In the genomic region with DNA sequence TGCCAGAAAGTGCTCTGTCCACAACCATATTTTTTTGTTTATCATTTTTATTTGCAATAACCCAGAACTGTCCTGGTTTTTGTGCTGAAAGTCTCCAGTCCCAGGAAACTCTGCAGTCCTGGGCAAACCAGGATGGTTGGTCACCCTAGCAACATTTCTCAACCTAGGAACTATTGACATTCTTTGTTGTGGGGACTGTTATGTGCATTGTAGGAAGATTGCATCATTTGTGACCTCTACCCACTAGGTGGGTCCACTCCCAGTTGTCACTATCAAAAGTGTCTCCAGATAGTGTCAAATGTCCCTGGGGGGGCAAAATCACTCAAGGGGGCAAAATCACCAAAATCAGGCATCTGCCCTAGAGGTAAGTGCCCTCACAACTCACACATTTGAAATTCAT, we compare ENCODE assay signal across 20 cellular contexts.
"Had no signal": no experiment of that assay in that cellular context is flagged by ENCODE, and none has a peak within 500 bp of the region (broad histone marks: within the 10 kb centered on the region; RNA-seq: fewer than 3 reads in every experiment).

No MANE protein-coding gene starts in this region.

- H3K9me3 Mint-ChIP-seq: activated CD4-positive, alpha-beta memory T cell treated with anti-CD3 and anti-CD28 coated beads for 36 hours; activated naive CD4-positive, alpha-beta T cell treated with anti-CD3 and anti-CD28 coated beads for 36 hours; activated T-helper 2 cell treated with anti-CD3 and anti-CD28 coated beads, Interferon-gamma antibody, Interleukin-2, Interleukin-4, amounts not matched to agents 10 μg/mL and 5 μg/mL and 100 μg/mL, durations not matched to agents 14 hours and 24 hours and 36 hours; dendritic cell treated with granulocyte-macrophage colony-stimulating factor and Interleukin-4, amounts not matched to agents 40 ng/mL and 50 ng/mL, for 4 days had no signal

- H3K27me3 Mint-ChIP-seq: dendritic cell treated with granulocyte-macrophage colony-stimulating factor and Interleukin-4, amounts not matched to agents 40 ng/mL and 50 ng/mL, for 4 days had no signal

- H3K4me3 Mint-ChIP-seq: activated CD4-positive, alpha-beta memory T cell treated with anti-CD3 and anti-CD28 coated beads for 36 hours; activated CD8-positive, alpha-beta memory T cell treated with anti-CD3 and anti-CD28 coated beads, Interleukin-2, amount 10 ng/mL, durations not matched to agents 7 days and 5 days; activated naive CD4-positive, alpha-beta T cell treated with anti-CD3 and anti-CD28 coated beads for 36 hours; activated naive CD8-positive, alpha-beta T cell treated with anti-CD3 and anti-CD28 coated beads, Interleukin-2, amount 50 U/mL, for 24 hours; dendritic cell treated with granulocyte-macrophage colony-stimulating factor and Interleukin-4, amounts not matched to agents 40 ng/mL and 50 ng/mL, for 4 days; naive thymus-derived CD4-positive, alpha-beta T cell; stimulated activated memory B cell treated with anti-CD40 and anti-IgM and Interleukin-4, amounts not matched to agents 10 μg/mL and 1 μg/mL and 100 μg/mL, for 72 hours had no signal

- H3K27ac ChIP-seq: breast epithelium, gastroesophageal sphincter, heart right ventricle, neutrophil, vagina, VCaP had no signal

- H3K36me3 Mint-ChIP-seq: activated CD4-positive, alpha-beta memory T cell treated with anti-CD3 and anti-CD28 coated beads for 36 hours; activated CD8-positive, alpha-beta memory T cell treated with anti-CD3 and anti-CD28 coated beads, Interleukin-2, amount 10 ng/mL, durations not matched to agents 7 days and 5 days; naive thymus-derived CD4-positive, alpha-beta T cell had no signal

- H3K9me3 ChIP-seq: breast epithelium, mucosa of descending colon, neutrophil, vagina had no signal

- H3K4me1 ChIP-seq: breast epithelium, gastroesophageal sphincter, heart right ventricle, vagina had no signal

- H3K4me1 Mint-ChIP-seq: activated naive CD8-positive, alpha-beta T cell treated with anti-CD3 and anti-CD28 coated beads, Interleukin-2, amount 50 U/mL, for 24 hours; stimulated activated memory B cell treated with anti-CD40 and anti-IgM and Interleukin-4, amounts not matched to agents 10 μg/mL and 1 μg/mL and 100 μg/mL, for 72 hours had no signal

- H3K36me3 ChIP-seq: breast epithelium, gastroesophageal sphincter, heart right ventricle, neutrophil, vagina had no signal

- DNase-seq: activated CD4-positive, alpha-beta memory T cell treated with anti-CD3 and anti-CD28 coated beads for 36 hours; activated CD8-positive, alpha-beta memory T cell treated with anti-CD3 and anti-CD28 coated beads, Interleukin-2, amount 10 ng/mL, durations not matched to agents 7 days and 5 days; activated naive CD4-positive, alpha-beta T cell treated with anti-CD3 and anti-CD28 coated beads for 36 hours; activated naive CD8-positive, alpha-beta T cell treated with anti-CD3 and anti-CD28 coated beads, Interleukin-2, amount 50 U/mL, for 24 hours; activated T-cell treated with anti-CD3 and anti-CD28 coated beads, Interleukin-2, amount 50 U/mL, for 1 hour; aorta; effector memory CD4-positive, alpha-beta T cell; heart right ventricle; left colon; mucosa of descending colon; naive thymus-derived CD4-positive, alpha-beta T cell; stimulated activated CD4-positive, alpha-beta T cell treated with anti-CD3 and anti-CD28 coated beads, Interleukin-2, amount 100 ng/mL, for 48 hours had no signal

- ATAC-seq: activated CD8-positive, alpha-beta memory T cell treated with anti-CD3 and anti-CD28 coated beads, Interleukin-2, amount 10 ng/mL, durations not matched to agents 7 days and 5 days; activated naive CD8-positive, alpha-beta T cell treated with anti-CD3 and anti-CD28 coated beads, Interleukin-2, amount 50 U/mL, for 24 hours; gastroesophageal sphincter; heart right ventricle; left colon; mucosa of descending colon; naive thymus-derived CD4-positive, alpha-beta T cell; stimulated activated memory B cell treated with anti-CD40 and anti-IgM and Interleukin-4, amounts not matched to agents 10 μg/mL and 1 μg/mL and 100 μg/mL, for 72 hours had no signal

- H3K27ac Mint-ChIP-seq: activated CD4-positive, alpha-beta memory T cell treated with anti-CD3 and anti-CD28 coated beads for 36 hours; activated CD8-positive, alpha-beta memory T cell treated with anti-CD3 and anti-CD28 coated beads, Interleukin-2, amount 10 ng/mL, durations not matched to agents 7 days and 5 days; activated naive CD4-positive, alpha-beta T cell treated with anti-CD3 and anti-CD28 coated beads for 36 hours; activated naive CD8-positive, alpha-beta T cell treated with anti-CD3 and anti-CD28 coated beads, Interleukin-2, amount 50 U/mL, for 24 hours; activated T-helper 2 cell treated with anti-CD3 and anti-CD28 coated beads, Interferon-gamma antibody, Interleukin-2, Interleukin-4, amounts not matched to agents 10 μg/mL and 5 μg/mL and 100 μg/mL, durations not matched to agents 14 hours and 24 hours and 36 hours; dendritic cell treated with granulocyte-macrophage colony-stimulating factor and Interleukin-4, amounts not matched to agents 40 ng/mL and 50 ng/mL, for 4 days; naive thymus-derived CD4-positive, alpha-beta T cell; stimulated activated memory B cell treated with anti-CD40 and anti-IgM and Interleukin-4, amounts not matched to agents 10 μg/mL and 1 μg/mL and 100 μg/mL, for 72 hours had no signal

- H3K4me3 ChIP-seq: breast epithelium, gastroesophageal sphincter, heart right ventricle, mucosa of descending colon, vagina had no signal

- H3K27me3 ChIP-seq: breast epithelium, heart right ventricle, neutrophil, vagina had no signal
